ENCODE assay signal across 9 cellular contexts in the genomic region with DNA sequence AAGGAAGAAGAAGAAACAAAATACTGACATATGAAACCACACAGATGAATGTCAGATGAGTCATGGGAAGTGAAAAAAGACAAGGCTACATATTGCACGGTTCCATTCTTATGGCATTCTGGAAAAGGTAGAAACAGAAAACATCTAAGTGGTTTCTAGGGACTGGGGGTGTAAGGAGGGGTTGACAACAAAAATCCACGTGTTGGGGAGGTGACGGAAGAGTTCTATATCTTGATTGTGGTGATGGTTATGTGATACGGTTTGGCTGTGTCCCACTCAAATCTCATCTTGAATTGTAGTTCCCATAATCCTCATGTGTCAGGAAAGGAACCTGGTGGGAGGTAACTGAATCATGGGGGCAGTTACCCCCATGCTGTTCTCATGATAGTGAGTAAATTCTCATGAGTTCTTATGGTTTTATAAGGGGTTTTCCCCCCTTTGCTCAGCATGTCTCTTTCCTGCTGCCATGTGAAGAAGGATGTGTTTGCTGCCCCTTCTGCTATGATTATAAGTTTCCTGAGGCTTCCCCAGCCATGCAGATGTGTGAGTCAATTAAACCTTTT. TPM values are rescaled to one million over a fixed set of nuclear protein-coding genes. Genes with fewer than 3 reads are reported as not detected.
A peak's percentile ranks its signal among the peaks of the same experiment; 100 is the strongest.
DNase-seq lines count a peak whose midpoint lies in the region; ATAC-seq and TF ChIP-seq lines count a peak whose summit lies in the region.
"Had no signal": no experiment of that assay in that cellular context is flagged by ENCODE, and none has a peak within 500 bp of the region (broad histone marks: within the 10 kb centered on the region; RNA-seq: fewer than 3 reads in every experiment).

No MANE protein-coding gene starts in this region.

- H3K4me3 ChIP-seq in SK-N-MC, result no peak overlapping the region
- H3K4me3 ChIP-seq in stomach, result no peak overlapping the region

- DNase-seq in NCI-H2171 treated with DMSO at 0.1 percent for 48 hours (lab: John Stamatoyannopoulos, UW) (peak; percentile 44), NCI-H2171 (lab: John Stamatoyannopoulos, UW) (no peak), SK-N-MC (ENCODE audit: low read depth, low spot score) (peak; percentile 18), dermis blood vessel endothelial cell (peak; percentile 22), stomach (no peak), left colon (no peak)
- peak; percentile 20 to 53 for DNase-seq in stimulated activated CD8-positive, alpha-beta memory T cell treated with anti-CD3 and anti-CD28 coated beads, Interleukin-15, amount 100 ng/mL, for 48 hours (ENCODE audit: low read depth in 2 of 2)

- H3K9me3 ChIP-seq in SK-N-MC (ENCODE audit: low read depth, low read length) (no peaks in the 10 kb centered on the region), stomach (no peaks in the 10 kb centered on the region)

- intact Hi-C loops in stomach (cut with DNase I; ENCODE audit: low total_unique reads), result no loop called here
- intact Hi-C loops in left colon (cut with DNase I, micrococcal nuclease), result loop anchor here in 1 of 2 donors (10.0 kb wide), 1 partner anchor 171 kb away; no protein-coding TSS in a partner anchor

- no peak overlapping the region for H3K9ac ChIP-seq in SK-N-MC (ENCODE audit: insufficient read length)
- H3K9ac ChIP-seq: parathyroid adenoma had no signal

- no peak for TF ChIP-seq POLR2A in stomach (IDR thresholded peaks at IDR 0.05)

- H3K36me3 ChIP-seq in SK-N-MC (ENCODE audit: insufficient read depth, low read length) (no peaks in the 10 kb centered on the region), stomach (no peaks in the 10 kb centered on the region)

- peaks cover 4 to 29% (median 7%) of the 10 kb centered on the region in 4 donors for H3K4me1 ChIP-seq in stomach
- H3K4me1 ChIP-seq: parathyroid adenoma had no signal

- WGBS in stomach, 5 donors, result 66 to 73% (median 67%) methylated on average over 4 of the region's 4 CpGs

- ATAC-seq in left colon (no peak), GM19463 (IDR thresholded peaks at IDR 0.05; ENCODE audit: unreplicated experiment) (no peak)

- no peak for TF ChIP-seq CTCF in stomach (IDR thresholded peaks at IDR 0.05)

- H3K27me3 ChIP-seq in stomach, result no peaks in the 10 kb centered on the region

- H3K27ac ChIP-seq in SK-N-MC, result no peak overlapping the region
- no peak overlapping the region for H3K27ac ChIP-seq in stomach
- H3K27ac ChIP-seq: parathyroid adenoma had no signal

- no peak for TF ChIP-seq EP300 in stomach (IDR thresholded peaks at IDR 0.05)

RNA-seq across cellular contexts. Expression of a gene that starts 6.4 kb away (rescaled TPM):
- total RNA-seq in dermis blood vessel endothelial cell (67.5 and 74.2 TPM in 2 replicates), stomach (10 to 100 TPM in 4 of 5 donors, 1 to 10 TPM in 1; 4.6 to 77.5 (median 40.6) TPM), left colon (10 to 100 TPM; 36.9 to 42.1 TPM)
- 10 to 100 TPM; 23.2 to 51.9 (median 39.2) TPM for polyA plus RNA-seq in stomach

Comparison
In these comparisons a context has a peak if more than half of its experiments do, and no peak if none do; other contexts are left out.
1. DNase-seq: peak in NCI-H2171 treated with DMSO at 0.1 percent for 48 hours (single experiment), SK-N-MC (single experiment), dermis blood vessel endothelial cell (single experiment) and stimulated activated CD8-positive, alpha-beta memory T cell treated with anti-CD3 and anti-CD28 coated beads, Interleukin-15, amount 100 ng/mL, for 48 hours (2 of 2); none in NCI-H2171 (single experiment), stomach (single experiment) and left colon (0 of 2).